Comparison of ENCODE assay signal across 9 cellular contexts in the genomic region with DNA sequence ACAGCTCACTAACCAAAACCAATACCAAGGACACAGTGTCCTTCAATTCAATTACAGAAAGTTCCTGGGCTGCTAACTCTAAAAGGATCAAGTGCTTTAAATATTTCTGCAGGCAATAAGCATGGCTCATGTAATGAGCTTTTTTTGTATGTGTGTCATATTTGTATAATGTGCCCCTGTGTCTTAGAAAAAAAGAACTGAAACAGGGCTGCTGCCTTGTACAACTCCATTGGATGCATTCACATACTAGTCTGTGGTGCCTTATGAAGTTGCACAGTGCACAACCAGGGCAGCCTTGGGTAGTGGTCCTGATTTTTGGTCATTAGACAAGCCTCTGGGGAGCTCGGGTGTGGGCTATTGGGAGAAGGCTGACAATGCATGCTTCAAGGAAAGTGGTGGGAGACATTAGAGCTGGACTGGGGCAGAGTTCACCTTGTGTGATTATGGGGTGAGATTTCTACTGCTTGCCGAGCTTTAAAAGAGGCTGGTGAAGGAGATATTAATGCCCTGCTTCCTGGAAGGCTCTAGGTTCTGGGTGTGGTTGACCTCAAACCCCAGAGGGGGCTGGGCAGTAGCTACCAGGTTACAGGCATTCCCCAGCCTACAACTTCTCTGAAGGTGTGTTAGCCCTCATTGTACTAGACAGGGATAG. TPM values are rescaled to one million over a fixed set of nuclear protein-coding genes. Genes with fewer than 3 reads are reported as not detected.
DNase-seq lines count a peak whose midpoint lies in the region; ATAC-seq and TF ChIP-seq lines count a peak whose summit lies in the region.
"Had no signal": no experiment of that assay in that cellular context is flagged by ENCODE, and none has a peak within 500 bp of the region (broad histone marks: within the 10 kb centered on the region; RNA-seq: fewer than 3 reads in every experiment).

No MANE protein-coding gene starts in this region.

- H3K4me2 ChIP-seq in mammary epithelial cell (ENCODE audit: insufficient read depth, low read depth, low read length) = no peak overlapping the region

- dilution Hi-C loops in mammary epithelial cell (cut with HindIII; ENCODE audit: low sequenced_read_pairs) = no loop called here

- peak overlapping the region; percentile 46 for H2AFZ ChIP-seq in mammary epithelial cell (ENCODE audit: low read depth, low read length)

- H3K36me3 ChIP-seq in mammary epithelial cell (ENCODE audit: insufficient read depth, low read length) = no peaks in the 10 kb centered on the region
- H3K36me3 ChIP-seq: SJCRH30 had no signal

- intact Hi-C loops in mammary epithelial cell (cut with micrococcal nuclease) (loop anchor here (5.0 kb wide), 2 partner anchors 102 to 172 kb away; no protein-coding TSS in a partner anchor), left ventricle myocardium superior (cut with micrococcal nuclease) (no loop called here)

- WGBS in mammary epithelial cell (ENCODE audit: low coverage, missing lambda C conversion rate) = 70% methylated on average over 2 of the region's 2 CpGs

- H3K27me3 ChIP-seq in mammary epithelial cell (ENCODE audit: insufficient read depth, low read length) = no peaks in the 10 kb centered on the region
- H3K27me3 ChIP-seq: SJCRH30 had no signal

- H3K27me3 Mint-ChIP-seq in T-helper 1 cell treated with Interleukin-12 subunit alpha and Interleukin-12 subunit beta and Interleukin-4 antibody, amounts not matched to agents 30 μg/mL and 1 μg/mL, for 36 hours (ENCODE audit: low read depth) = no peaks in the 10 kb centered on the region
- H3K27me3 Mint-ChIP-seq in stimulated activated naive CD8-positive, alpha-beta T cell treated with anti-CD3 and anti-CD28 coated beads, Interleukin-15, amount 100 ng/mL, for 72 hours = no peaks in the 10 kb centered on the region

- TF ChIP-seq CTCF in mammary epithelial cell (conservative IDR thresholded peaks at IDR 0.05 in 1 of 2, IDR thresholded peaks at IDR 0.05 in 1 of 2; ENCODE audit: extremely low read depth in 1 of 2, insufficient read depth in 1 of 2, low read depth in 1 of 2, low read length in 2 of 2) (no peak), coronary artery (IDR thresholded peaks at IDR 0.05) (no peak)

- no peak overlapping the region for H3K9ac ChIP-seq in mammary epithelial cell (ENCODE audit: insufficient read depth, low read length)

- peak overlapping the region; percentile 78 for H3K27ac Mint-ChIP-seq in T-helper 1 cell treated with Interleukin-12 subunit alpha and Interleukin-12 subunit beta and Interleukin-4 antibody, amounts not matched to agents 30 μg/mL and 1 μg/mL, for 36 hours
- no peak overlapping the region for H3K27ac Mint-ChIP-seq in stimulated activated naive CD8-positive, alpha-beta T cell treated with anti-CD3 and anti-CD28 coated beads, Interleukin-15, amount 100 ng/mL, for 72 hours

- H3K27ac ChIP-seq in mammary epithelial cell (ENCODE audit: insufficient read depth, low read depth, low read length) (no peak overlapping the region), coronary artery (no peak overlapping the region)

- peaks cover 31% of the 10 kb centered on the region for H3K4me1 ChIP-seq in mammary epithelial cell (ENCODE audit: insufficient read depth, low read length)

- in situ Hi-C loops in mammary epithelial cell (cut with MboI; ENCODE audit: low sequenced_read_pairs in 2 of 2) = loop anchor here in 1 of 2 donors (5.0 kb wide), 1 partner anchor 117 kb away; no protein-coding TSS in a partner anchor

- H3K79me2 ChIP-seq in mammary epithelial cell (ENCODE audit: insufficient read depth, low read length) = peaks cover 6% of the 10 kb centered on the region

- H3K4me3 ChIP-seq in mammary epithelial cell (replicated peaks in 1 of 3; ENCODE audit: insufficient read depth in 1 of 3, low read depth in 2 of 3, low read length in 3 of 3) (no peak overlapping the region), coronary artery (no peak overlapping the region)
- H3K4me3 ChIP-seq: SJCRH30 had no signal

- H3K36me3 Mint-ChIP-seq in T-helper 1 cell treated with Interleukin-12 subunit alpha and Interleukin-12 subunit beta and Interleukin-4 antibody, amounts not matched to agents 30 μg/mL and 1 μg/mL, for 36 hours (ENCODE audit: low read depth) = peaks cover 20% of the 10 kb centered on the region

- ATAC-seq in stimulated activated naive CD8-positive, alpha-beta T cell treated with anti-CD3 and anti-CD28 coated beads, Interleukin-15, amount 100 ng/mL, for 72 hours = peak; percentile 16
- ATAC-seq in left ventricle myocardium superior = no peak

- CTCF ChIA-PET in mammary epithelial cell (lab: Charles Lee; ENCODE audit: low non-redundant PET) = interaction anchor here (0.5 kb wide), 1 partner anchor 11 kb away, joined by 3 read pairs; no protein-coding TSS in a partner anchor

- H3K9me3 ChIP-seq in mammary epithelial cell (replicated peaks; ENCODE audit: insufficient read depth, low read length) = peaks cover 3% of the 10 kb centered on the region
- H3K9me3 ChIP-seq: SJCRH30 had no signal

- H4K20me1 ChIP-seq in mammary epithelial cell (ENCODE audit: insufficient read depth, low read length) = no peaks in the 10 kb centered on the region

- DNase-seq in activated gamma-delta T cell treated with Interleukin-2 at 50 U/mL for 16 hours = peak; percentile 27
- DNase-seq in activated gamma-delta T cell (lab: John Stamatoyannopoulos, UW) = no peak
- DNase-seq in mammary epithelial cell = peak; percentile 39
- DNase-seq in stimulated activated naive CD8-positive, alpha-beta T cell treated with anti-CD3 and anti-CD28 coated beads, Interleukin-15, amount 100 ng/mL, for 72 hours = peak; percentile 21 to 59
- DNase-seq in coronary artery (ENCODE audit: low spot score) = no peak
- DNase-seq in epidermal melanocyte (ENCODE audit: insufficient read length, low spot score) = no peak
- no peak for DNase-seq in left ventricle myocardium superior
- DNase-seq: SJCRH30 had no signal

- no TSS peak for BruUV-seq in mammary epithelial cell (replicated peaks; lab: Mats Ljungman, UMichigan)

- peaks cover 20% of the 10 kb centered on the region for H3K9me3 Mint-ChIP-seq in T-helper 1 cell treated with Interleukin-12 subunit alpha and Interleukin-12 subunit beta and Interleukin-4 antibody, amounts not matched to agents 30 μg/mL and 1 μg/mL, for 36 hours
- peaks cover 16 to 44% of the 10 kb centered on the region in 2 donors for H3K9me3 Mint-ChIP-seq in stimulated activated naive CD8-positive, alpha-beta T cell treated with anti-CD3 and anti-CD28 coated beads, Interleukin-15, amount 100 ng/mL, for 72 hours

- peaks cover 44% of the 10 kb centered on the region for H3K4me1 Mint-ChIP-seq in T-helper 1 cell treated with Interleukin-12 subunit alpha and Interleukin-12 subunit beta and Interleukin-4 antibody, amounts not matched to agents 30 μg/mL and 1 μg/mL, for 36 hours (ENCODE audit: low read depth)
- peaks cover 50% of the 10 kb centered on the region for H3K4me1 Mint-ChIP-seq in stimulated activated naive CD8-positive, alpha-beta T cell treated with anti-CD3 and anti-CD28 coated beads, Interleukin-15, amount 100 ng/mL, for 72 hours

- H3K4me3 Mint-ChIP-seq in T-helper 1 cell treated with Interleukin-12 subunit alpha and Interleukin-12 subunit beta and Interleukin-4 antibody, amounts not matched to agents 30 μg/mL and 1 μg/mL, for 36 hours = peak overlapping the region; percentile 58
- peak overlapping the region; percentile 4 to 53 for H3K4me3 Mint-ChIP-seq in stimulated activated naive CD8-positive, alpha-beta T cell treated with anti-CD3 and anti-CD28 coated beads, Interleukin-15, amount 100 ng/mL, for 72 hours

RNA-seq across cellular contexts. Expression of gene CPEB4, which starts 3.6 kb away (rescaled TPM):
- total RNA-seq in mammary epithelial cell (10 to 100 TPM; 29.1 to 44.5 TPM), left ventricle myocardium superior (125 TPM)
- polyA plus RNA-seq in mammary epithelial cell = 12.0 TPM
- 9.6 TPM for polyA minus RNA-seq in mammary epithelial cell

Comparison
In these comparisons a context has a peak if more than half of its experiments do, and no peak if none do; other contexts are left out.
1. DNase-seq: peak in activated gamma-delta T cell treated with Interleukin-2 at 50 U/mL for 16 hours (single experiment), mammary epithelial cell (single experiment) and stimulated activated naive CD8-positive, alpha-beta T cell treated with anti-CD3 and anti-CD28 coated beads, Interleukin-15, amount 100 ng/mL, for 72 hours (2 of 2); none in activated gamma-delta T cell (single experiment), coronary artery (single experiment), epidermal melanocyte (single experiment) and left ventricle myocardium superior (single experiment).